Comparison of ENCODE assay signal across 9 cellular contexts in the genomic region with DNA sequence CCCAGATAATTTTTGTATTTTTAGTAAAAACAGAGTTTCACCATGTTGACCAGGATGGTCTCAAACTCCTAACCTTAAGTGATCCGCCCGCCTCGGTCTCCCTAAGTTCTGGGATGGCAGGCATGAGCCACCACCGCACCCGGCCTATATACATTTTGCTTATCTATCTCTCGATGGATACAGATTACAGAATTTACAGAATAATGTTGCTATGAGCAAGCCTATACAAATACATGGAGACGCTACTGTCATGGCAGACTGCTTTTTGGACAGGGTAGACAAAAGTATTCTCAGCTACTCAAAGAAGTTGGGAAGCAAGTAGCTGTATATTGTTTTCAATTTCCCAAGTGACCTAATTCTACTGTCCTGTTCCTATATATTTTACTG. TPM values are rescaled to one million over a fixed set of nuclear protein-coding genes. Genes with fewer than 3 reads are reported as not detected.
DNase-seq lines count a peak whose midpoint lies in the region; ATAC-seq and TF ChIP-seq lines count a peak whose summit lies in the region.
"Had no signal": no experiment of that assay in that cellular context is flagged by ENCODE, and none has a peak within 500 bp of the region (broad histone marks: within the 10 kb centered on the region; RNA-seq: fewer than 3 reads in every experiment).

No MANE protein-coding gene starts in this region.

- H3K36me3 ChIP-seq in mucosa of rectum (ENCODE audit: control insufficient read depth in 2 of 2, insufficient read depth in 2 of 2, low read length in 2 of 2): peaks cover 0 to 2% of the 10 kb centered on the region in 2 donors
- no peaks in the 10 kb centered on the region for H3K36me3 ChIP-seq in transverse colon

- H3K9me3 Mint-ChIP-seq in activated naive CD4-positive, alpha-beta T cell treated with anti-CD3 and anti-CD28 coated beads, Interleukin-2, amount 10 ng/mL, durations not matched to agents 7 days and 5 days: no peaks in the 10 kb centered on the region

- ATAC-seq in HG02870 (IDR thresholded peaks at IDR 0.05; ENCODE audit: unreplicated experiment): no peak

- peak overlapping the region; percentile 82 for H3K27ac Mint-ChIP-seq in activated naive CD4-positive, alpha-beta T cell treated with anti-CD3 and anti-CD28 coated beads, Interleukin-2, amount 10 ng/mL, durations not matched to agents 7 days and 5 days

- H3K4me1 Mint-ChIP-seq in activated naive CD4-positive, alpha-beta T cell treated with anti-CD3 and anti-CD28 coated beads, Interleukin-2, amount 10 ng/mL, durations not matched to agents 7 days and 5 days: peaks cover 41% of the 10 kb centered on the region

- peak overlapping the region; percentile 63 to 78 for H3K9ac ChIP-seq in mucosa of rectum (ENCODE audit: low read depth in 1 of 2, low read length in 2 of 2)

- H3K27ac ChIP-seq in caudate nucleus (ENCODE audit: low read depth, low read length) (peak overlapping the region; percentile 92), mucosa of rectum (ENCODE audit: low read depth in 2 of 2, low read length in 2 of 2) (peak overlapping the region; percentile 94 to 97), transverse colon (peak overlapping the region; percentile 96 to 99 (median 98))

- no peak for DNase-seq in activated naive CD4-positive, alpha-beta T cell treated with anti-CD3 and anti-CD28 coated beads, Interleukin-2, amount 10 ng/mL, durations not matched to agents 7 days and 5 days
- no peak for DNase-seq in activated naive CD4-positive, alpha-beta T cell treated with anti-CD3 and anti-CD28 coated beads, Interleukin-2, amount 50 U/mL, for 16 hours
- DNase-seq in caudate nucleus (lab: John Stamatoyannopoulos, UW) (no peak), transverse colon (no peak), HUDEP-2 (lab: John Stamatoyannopoulos, UW; ENCODE audit: unreplicated experiment in 76 of 76) (no peak), SHP77 treated with DMSO at 0.1 percent for 48 hours (lab: John Stamatoyannopoulos, UW) (no peak)
- DNase-seq: NCI-H2029 had no signal

- H3K4me1 ChIP-seq in mucosa of rectum (ENCODE audit: control insufficient read depth in 2 of 2, insufficient read depth in 2 of 2, low read length in 2 of 2) (peaks cover 7 to 16% of the 10 kb centered on the region in 2 donors), transverse colon (peaks cover 12 to 27% (median 23%) of the 10 kb centered on the region in 4 donors)

- WGBS in transverse colon (ENCODE audit: low coverage in 1 of 2), 2 donors: 83 to 92% methylated on average over 2 to 7 of the region's 7 CpGs

- TF ChIP-seq POLR2A in transverse colon (IDR thresholded peaks at IDR 0.05): no peak

- no peaks in the 10 kb centered on the region for H3K9me3 ChIP-seq in mucosa of rectum (ENCODE audit: control insufficient read depth in 2 of 2, low read length in 2 of 2)
- H3K9me3 ChIP-seq in transverse colon: no peaks in the 10 kb centered on the region

- no peak for TF ChIP-seq EP300 in transverse colon (IDR thresholded peaks at IDR 0.05; ENCODE audit: low read depth)

- H3K4me3 Mint-ChIP-seq in activated naive CD4-positive, alpha-beta T cell treated with anti-CD3 and anti-CD28 coated beads, Interleukin-2, amount 10 ng/mL, durations not matched to agents 7 days and 5 days: peak overlapping the region; percentile 69

- in situ Hi-C loops in transverse colon (cut with MboI; ENCODE audit: low pct_ligation_motif_present in 1 of 4, low pct_unique_long_range_greater_than_20kb in 1 of 4, low sequenced_read_pairs in 3 of 4): no loop called here

- peaks cover 30% of the 10 kb centered on the region for H3K36me3 Mint-ChIP-seq in activated naive CD4-positive, alpha-beta T cell treated with anti-CD3 and anti-CD28 coated beads, Interleukin-2, amount 10 ng/mL, durations not matched to agents 7 days and 5 days

- H3K27me3 Mint-ChIP-seq in activated naive CD4-positive, alpha-beta T cell treated with anti-CD3 and anti-CD28 coated beads, Interleukin-2, amount 10 ng/mL, durations not matched to agents 7 days and 5 days: no peaks in the 10 kb centered on the region

- TF ChIP-seq CTCF in transverse colon (IDR thresholded peaks at IDR 0.05): no peak

- CTCF ChIA-PET in activated naive CD4-positive, alpha-beta T cell treated with anti-CD3 and anti-CD28 coated beads, Interleukin-2, amount 10 ng/mL, durations not matched to agents 7 days and 5 days (lab: Charles Lee): interaction anchor here (1.8 to 2.5 kb wide), 2 partner anchors 23 to 86 kb away, joined by 5 to 8 read pairs; no protein-coding TSS in a partner anchor

- H3K4me3 ChIP-seq in mucosa of rectum (ENCODE audit: low read length in 2 of 2) (peak overlapping the region; percentile 58 to 76), transverse colon (peak overlapping the region in 1 of 4 donors; percentile 65)

- intact Hi-C loops in transverse colon (cut with DNase I; ENCODE audit: low total_unique reads): no loop called here

- H3K27me3 ChIP-seq in mucosa of rectum (ENCODE audit: control insufficient read depth in 2 of 2, insufficient read depth in 2 of 2, low read length in 2 of 2) (no peaks in the 10 kb centered on the region), transverse colon (no peaks in the 10 kb centered on the region)

RNA-seq across cellular contexts. Expression of gene HSPA1L, which starts 1.6 kb away (rescaled TPM):
- total RNA-seq in transverse colon: under 1 TPM in 2 of 4 donors, not detected in 2; 0.64 to 0.68 TPM

RNA-seq across cellular contexts. Expression of gene HSPA1A, which starts 1.9 kb away (rescaled TPM):
- total RNA-seq in transverse colon: 100 to 1,000 TPM; 192 to 247 (median 221) TPM

RNA-seq across cellular contexts. Expression of gene LSM2, which starts 6.7 kb away (rescaled TPM):
- total RNA-seq in transverse colon: 10 to 100 TPM; 23.5 to 43.0 (median 34.8) TPM

RNA-seq across cellular contexts. Expression of gene HSPA1B, which starts 14.1 kb away (rescaled TPM):
- total RNA-seq in transverse colon: 100 to 1,000 TPM; 104 to 471 (median 278) TPM

RNA-seq across cellular contexts. Expression of gene VARS1, which starts 17.9 kb away (rescaled TPM):
- 10 to 100 TPM; 18.0 to 54.7 (median 31.1) TPM for total RNA-seq in transverse colon
